8 cellular contexts compared by ENCODE assay signal in genomic region chr11:122215244-122215992, GRCh38.
A peak's percentile ranks its signal among the peaks of the same experiment; 100 is the strongest.
DNase-seq lines count a peak whose midpoint lies in the region; ATAC-seq, FAIRE-seq and TF ChIP-seq lines count a peak whose summit lies in the region.

No MANE protein-coding gene starts in this region.

- intact Hi-C loops in prostate gland (cut with DNase I) = loop anchor here (5.0 to 10.0 kb wide), 3 partner anchors 89 to 292 kb away; no protein-coding TSS in a partner anchor

- H3K36me3 ChIP-seq in right atrium auricular region (no peaks in the 10 kb centered on the region), prostate gland (no peaks in the 10 kb centered on the region)
- no peaks in the 10 kb centered on the region for H3K36me3 ChIP-seq in CD8-positive, alpha-beta memory T cell (ENCODE audit: insufficient read depth, low read length)

- TF ChIP-seq POLR2A in A549 (IDR thresholded peaks at IDR 0.05; ENCODE audit: low read length) (no peak), prostate gland (IDR thresholded peaks at IDR 0.05) (no peak)

- peak; percentile 47 to 59 for DNase-seq in A549 (ENCODE audit: low read depth in 1 of 2, low spot score in 1 of 2)
- DNase-seq in GM12864 (ENCODE audit: low read depth) = no peak
- peak; percentile 57 for DNase-seq in NCI-H345 (lab: John Stamatoyannopoulos, UW)
- DNase-seq in amniotic epithelial cell (ENCODE audit: low read depth) = peak; percentile 91
- DNase-seq in right atrium auricular region (ENCODE audit: low spot score) = peak; percentile 89
- peak; percentile 40 for DNase-seq in prostate gland (ENCODE audit: low spot score)
- no peak for DNase-seq in CD8-positive, alpha-beta memory T cell

- WGBS in A549 (ENCODE audit: missing lambda C conversion rate) = 34% methylated on average over 9 of the region's 11 CpGs
- WGBS in prostate gland = 31% methylated on average over 11 of the region's 11 CpGs

- H3K9me3 Mint-ChIP-seq in CD8-positive, alpha-beta memory T cell = no peaks in the 10 kb centered on the region

- ATAC-seq in A549 = peak; percentile 94 to 97
- peak; percentile 77 for ATAC-seq in HG02885 (IDR thresholded peaks at IDR 0.05; ENCODE audit: poor library complexity, unreplicated experiment)

- TF ChIP-seq CTCF in A549 (IDR thresholded peaks at IDR 0.05) (peak; percentile 62), GM12864 (IDR thresholded peaks at IDR 0.05; ENCODE audit: low read depth, low read length, missing control alignments) (peak; percentile 96), right atrium auricular region (IDR thresholded peaks at IDR 0.05) (peak; percentile 95), prostate gland (IDR thresholded peaks at IDR 0.05) (peak; percentile 45 to 81 (median 73))

- H3K27ac Mint-ChIP-seq in CD8-positive, alpha-beta memory T cell = no peak overlapping the region

- H3K4me1 ChIP-seq in A549 (peaks cover 26% of the 10 kb centered on the region), right atrium auricular region (peaks cover 0 to 24% of the 10 kb centered on the region in 2 donors), prostate gland (replicated peaks) (no peaks in the 10 kb centered on the region)
- no peaks in the 10 kb centered on the region for H3K4me1 ChIP-seq in CD8-positive, alpha-beta memory T cell (ENCODE audit: insufficient read depth, low read length)

- no peak for FAIRE-seq in A549 (lab: Jason Lieb, UNC)

- POLR2A ChIA-PET in A549 (lab: Yijun Ruan, JAX) = no interaction called here
- POLR2A ChIA-PET in CD8-positive, alpha-beta memory T cell (lab: Charles Lee) = no interaction called here

- H3K27me3 Mint-ChIP-seq in CD8-positive, alpha-beta memory T cell = peaks cover 0 to 5% of the 10 kb centered on the region in 2 donors

- H3K4me3 Mint-ChIP-seq in CD8-positive, alpha-beta memory T cell = no peak overlapping the region

- H3K27me3 ChIP-seq in right atrium auricular region = no peaks in the 10 kb centered on the region
- H3K27me3 ChIP-seq in prostate gland (replicated peaks; ENCODE audit: insufficient read depth) = no peaks in the 10 kb centered on the region
- H3K27me3 ChIP-seq in CD8-positive, alpha-beta memory T cell (ENCODE audit: insufficient read depth, low read length, poor library complexity, severe bottlenecking) = no peaks in the 10 kb centered on the region

- H3K4me3 ChIP-seq in A549 (no peak overlapping the region), GM12864 (ENCODE audit: low read depth, low read length) (no peak overlapping the region), right atrium auricular region (no peak overlapping the region), prostate gland (no peak overlapping the region)
- no peak overlapping the region for H3K4me3 ChIP-seq in CD8-positive, alpha-beta memory T cell (ENCODE audit: low read length)

- H3K4me2 ChIP-seq in A549 = peak overlapping the region; percentile 36; the same call in 2 of the 3 replicates

- no peaks in the 10 kb centered on the region for H3K4me1 Mint-ChIP-seq in CD8-positive, alpha-beta memory T cell

- H3K9me3 ChIP-seq in A549 (no peaks in the 10 kb centered on the region), right atrium auricular region (no peaks in the 10 kb centered on the region), prostate gland (no peaks in the 10 kb centered on the region)
- no peaks in the 10 kb centered on the region for H3K9me3 ChIP-seq in CD8-positive, alpha-beta memory T cell (ENCODE audit: low read length)

- H3K27ac ChIP-seq in A549 = peak overlapping the region; percentile 26 to 78; a peak in 3 of 6 replicates
- peak overlapping the region; percentile 48 to 62 for H3K27ac ChIP-seq in right atrium auricular region
- H3K27ac ChIP-seq in prostate gland = peak overlapping the region in 1 of 2 donors; percentile 34
- H3K27ac ChIP-seq in CD8-positive, alpha-beta memory T cell (ENCODE audit: low read depth, low read length) = no peak overlapping the region

- no peak for TF ChIP-seq EP300 in A549 (IDR thresholded peaks at IDR 0.05)

- CTCF ChIA-PET in A549 (lab: Yijun Ruan, JAX) = interaction anchor here (0.6 to 4.4 kb wide), 21 partner anchors 9 to 544 kb away, joined by 3 to 23 read pairs (median 4); no protein-coding TSS in a partner anchor
- CTCF ChIA-PET in CD8-positive, alpha-beta memory T cell (lab: Charles Lee) = no interaction called here

- TF ChIP-seq RAD21 in A549 (conservative IDR thresholded peaks at IDR 0.05 in 1 of 2, IDR thresholded peaks at IDR 0.05 in 1 of 2) = peak; percentile 61 to 64

- H3K36me3 Mint-ChIP-seq in CD8-positive, alpha-beta memory T cell = no peaks in the 10 kb centered on the region

TF ChIP-seq in A549, 52 proteins besides CTCF, POLR2A, EP300 and RAD21:
- peak; percentile 75 for TF ChIP-seq SMC3 (IDR thresholded peaks at IDR 0.05)
- no peak for TF ChIP-seq ATOH8 (CRISPR knock-in tag; IDR thresholded peaks at IDR 0.05; ENCODE audit: low read depth)

Comparison
In these comparisons a context has a peak if more than half of its experiments do, and no peak if none do; other contexts are left out.
1. DNase-seq: peak in A549 (2 of 2), NCI-H345 (single experiment), amniotic epithelial cell (single experiment), right atrium auricular region (single experiment) and prostate gland (single experiment); none in GM12864 (single experiment) and CD8-positive, alpha-beta memory T cell (0 of 5).
2. Peak in every context shown above with its lines, with median percentiles within 50 percentile points of each other: CTCF ChIP-seq.